ENCODE assay signal across 24 cellular contexts in genomic region chr12:25524381-25524780, GRCh38. TPM values are rescaled to one million over a fixed set of nuclear protein-coding genes. Genes with fewer than 3 reads are reported as not detected.
DNase-seq lines count a peak whose midpoint lies in the region; TF ChIP-seq lines count a peak whose summit lies in the region.
"Had no signal": no experiment of that assay in that cellular context is flagged by ENCODE, and none has a peak within 500 bp of the region (broad histone marks: within the 10 kb centered on the region; RNA-seq: fewer than 3 reads in every experiment).

No MANE protein-coding gene starts in this region.

- in situ Hi-C loops in ACHN (cut with HindIII; ENCODE audit: low pct_ligation_motif_present, low pct_unique_long_range_greater_than_20kb, low sequenced_read_pairs) = no loop called here

- peak overlapping the region; percentile 16 for H3K27ac ChIP-seq in hepatocyte
- H3K27ac ChIP-seq in stomach = no peak overlapping the region
- H3K27ac ChIP-seq: 22Rv1, HL-60, Peyer's patch, SJCRH30 had no signal

- H4K20me1 ChIP-seq in hepatocyte (ENCODE audit: insufficient read depth, poor library complexity, severe bottlenecking) = no peaks in the 10 kb centered on the region

- peak overlapping the region; percentile 14 for H3K4me2 ChIP-seq in hepatocyte

- H3K9me2 ChIP-seq in hepatocyte (replicated peaks; ENCODE audit: insufficient read depth) = no peaks in the 10 kb centered on the region

- H3K4me3 ChIP-seq in hepatocyte (no peak overlapping the region), stomach (no peak overlapping the region)
- H3K4me3 ChIP-seq: Peyer's patch, SJCRH30 had no signal

- H3K4me1 ChIP-seq in hepatocyte (ENCODE audit: insufficient read depth) (peaks cover 9% of the 10 kb centered on the region), stomach (no peaks in the 10 kb centered on the region)
- H3K4me1 ChIP-seq: BE2C, Peyer's patch, SJCRH30 had no signal

- H2AFZ ChIP-seq in hepatocyte = no peak overlapping the region

- peak; percentile 2 for DNase-seq in SIG-M5 treated with dmso at 0.1 percent for 504 hours (lab: John Stamatoyannopoulos, UW; ENCODE audit: unreplicated experiment)
- no peak for DNase-seq in SIG-M5 (lab: John Stamatoyannopoulos, UW)
- no peak for DNase-seq in hepatocyte (ENCODE audit: low spot score)
- peak; percentile 82 for DNase-seq in renal cortical epithelial cell (ENCODE audit: low read depth)
- DNase-seq in ACHN = no peak
- DNase-seq in stomach = no peak
- DNase-seq in NCI-H1436 (lab: John Stamatoyannopoulos, UW) = no peak
- DNase-seq: BE2C; Calu3; CD8-positive, alpha-beta memory T cell; DMS79 treated with DMSO at 0.1 percent for 48 hours; GF-D8; NCI-H1048; NCI-H1417; NCI-H1694 treated with DMSO at 0.1 percent for 48 hours; NCI-H2081; NCI-H2227 treated with DMSO at 0.1 percent for 48 hours; NCI-H69; Peyer's patch; SJCRH30 had no signal

- TF ChIP-seq CTCF in hepatocyte (IDR thresholded peaks at IDR 0.05; ENCODE audit: poor library complexity) (no peak), stomach (IDR thresholded peaks at IDR 0.05) (no peak)

- no peaks in the 10 kb centered on the region for H3K79me2 ChIP-seq in hepatocyte

- no peak for TF ChIP-seq POLR2A in stomach (IDR thresholded peaks at IDR 0.05)

- no peak for TF ChIP-seq EP300 in stomach (IDR thresholded peaks at IDR 0.05)

- intact Hi-C loops in stomach (cut with DNase I; ENCODE audit: low total_unique reads) = no loop called here

- H3K9me3 ChIP-seq in hepatocyte (ENCODE audit: low read depth) (no peaks in the 10 kb centered on the region), stomach (no peaks in the 10 kb centered on the region)
- H3K9me3 ChIP-seq: BE2C, Peyer's patch had no signal

- H3K36me3 ChIP-seq in hepatocyte (replicated peaks; ENCODE audit: insufficient read depth, low read depth) = no peaks in the 10 kb centered on the region
- H3K36me3 ChIP-seq in stomach = no peaks in the 10 kb centered on the region
- H3K36me3 ChIP-seq: BE2C, Peyer's patch, SJCRH30 had no signal

- no peaks in the 10 kb centered on the region for H3K27me3 ChIP-seq in hepatocyte
- no peaks in the 10 kb centered on the region for H3K27me3 ChIP-seq in stomach
- H3K27me3 ChIP-seq: BE2C, Peyer's patch had no signal

RNA-seq across cellular contexts. Expression of gene LMNTD1, which starts 28.7 kb away (rescaled TPM):
- total RNA-seq in hepatocyte (0.87 TPM in 1 of 2 replicates, not detected in the other), renal cortical epithelial cell (not detected in 2 replicates), stomach (not detected)
- polyA plus RNA-seq in hepatocyte (0.55 TPM in 1 of 2 replicates, not detected in the other), stomach (not detected)
- total RNA-seq: Calu3; CD8-positive, alpha-beta memory T cell; H4; Peyer's patch; SJCRH30 had no signal
- polyA plus RNA-seq: CD14-positive monocyte; CD8-positive, alpha-beta memory T cell had no signal

Comparison
In these comparisons a context has a peak if more than half of its experiments do, and no peak if none do; other contexts are left out.
1. DNase-seq: peak in SIG-M5 treated with dmso at 0.1 percent for 504 hours (single experiment) and renal cortical epithelial cell (single experiment); none in SIG-M5 (single experiment), hepatocyte (single experiment), ACHN (single experiment), stomach (single experiment) and NCI-H1436 (single experiment).